18 cellular contexts compared by ENCODE assay signal in genomic region chr11:45211732-45212131, GRCh38.
DNase-seq lines count a peak whose midpoint lies in the region; ATAC-seq and TF ChIP-seq lines count a peak whose summit lies in the region.
"Had no signal": no experiment of that assay in that cellular context is flagged by ENCODE, and none has a peak within 500 bp of the region (broad histone marks: within the 10 kb centered on the region; RNA-seq: fewer than 3 reads in every experiment).

No MANE protein-coding gene starts in this region.

- H3K27ac ChIP-seq in DOHH2 (ENCODE audit: low read depth, low read length) (no peak overlapping the region), muscle layer of colon (ENCODE audit: low read depth, low read length) (peak overlapping the region; percentile 31)
- H3K27ac ChIP-seq: PC-9, SJCRH30 had no signal

- H3K79me2 ChIP-seq in DOHH2 (ENCODE audit: control insufficient read depth, low read length), result no peaks in the 10 kb centered on the region

- H4K20me1 ChIP-seq in DOHH2 (ENCODE audit: control insufficient read depth, insufficient read depth, low read depth, low read length), result no peaks in the 10 kb centered on the region

- H3K9me3 ChIP-seq in DOHH2 (ENCODE audit: control insufficient read depth, insufficient read depth, low read length) (no peaks in the 10 kb centered on the region), muscle layer of colon (ENCODE audit: low read length) (no peaks in the 10 kb centered on the region), T-helper 17 cell (ENCODE audit: control insufficient read depth, low read length, poor library complexity, severe bottlenecking) (no peaks in the 10 kb centered on the region)
- H3K9me3 ChIP-seq: MG63, SJCRH30 had no signal

- H3K4me1 ChIP-seq in DOHH2 (ENCODE audit: control insufficient read depth, low read length) (peaks cover 17% of the 10 kb centered on the region), muscle layer of colon (ENCODE audit: insufficient read depth, low read length) (peaks cover 29% of the 10 kb centered on the region)
- H3K4me1 ChIP-seq: SJCRH30 had no signal

- H3K4me3 ChIP-seq in DOHH2 (ENCODE audit: low read length), result no peak overlapping the region
- no peak overlapping the region for H3K4me3 ChIP-seq in muscle layer of colon (ENCODE audit: low read depth in 1 of 2, low read length in 2 of 2)
- H3K4me3 ChIP-seq: lung, MG63, PC-9, SJCRH30 had no signal

- no peaks in the 10 kb centered on the region for H3K36me3 Mint-ChIP-seq in T-helper 17 cell (ENCODE audit: low read depth)

- no peaks in the 10 kb centered on the region for H3K27me3 Mint-ChIP-seq in T-helper 17 cell
- H3K27me3 Mint-ChIP-seq: activated naive CD8-positive, alpha-beta T cell treated with anti-CD3 and anti-CD28 coated beads, Interleukin-2, amount 50 U/mL, for 24 hours had no signal

- peaks cover 4% of the 10 kb centered on the region for H3K4me1 Mint-ChIP-seq in T-helper 17 cell

- ATAC-seq in GM18502 (IDR thresholded peaks at IDR 0.05; ENCODE audit: poor library complexity, unreplicated experiment), result no peak
- no peak for ATAC-seq in T-helper 17 cell
- no peak for ATAC-seq in HG02623 (IDR thresholded peaks at IDR 0.05; ENCODE audit: unreplicated experiment)
- ATAC-seq: activated naive CD8-positive, alpha-beta T cell treated with anti-CD3 and anti-CD28 coated beads, Interleukin-2, amount 50 U/mL, for 24 hours had no signal

- peak; percentile 27 for TF ChIP-seq CTCF in DOHH2 (IDR thresholded peaks at IDR 0.05; ENCODE audit: low read depth, low read length, poor library complexity, severe bottlenecking)

- H3K4me3 Mint-ChIP-seq in T-helper 17 cell, result no peak overlapping the region
- H3K4me3 Mint-ChIP-seq: activated naive CD8-positive, alpha-beta T cell treated with anti-CD3 and anti-CD28 coated beads, Interleukin-2, amount 50 U/mL, for 24 hours had no signal

- H3K27ac Mint-ChIP-seq in T-helper 17 cell, result no peak overlapping the region
- H3K27ac Mint-ChIP-seq: activated naive CD8-positive, alpha-beta T cell treated with anti-CD3 and anti-CD28 coated beads, Interleukin-2, amount 50 U/mL, for 24 hours had no signal

- no peaks in the 10 kb centered on the region for H3K9me2 ChIP-seq in DOHH2 (replicated peaks; ENCODE audit: control insufficient read depth, low read length)

- H3K4me2 ChIP-seq in DOHH2 (ENCODE audit: low read length), result no peak overlapping the region
- H3K4me2 ChIP-seq: PC-9 had no signal

- DNase-seq in HT-29 (ENCODE audit: low spot score) (peak; percentile 45), cerebellar cortex (ENCODE audit: low spot score) (peak; percentile 43), dermis blood vessel endothelial cell (no peak), T-helper 17 cell (no peak)
- DNase-seq: activated CD8-positive, alpha-beta memory T cell treated with anti-CD3 and anti-CD28 coated beads for 24 hours; activated naive CD8-positive, alpha-beta T cell treated with anti-CD3 and anti-CD28 coated beads, Interleukin-2, amount 50 U/mL, for 24 hours; Calu3; head of caudate nucleus; MG63; NCI-H187 treated with DMSO at 0.1 percent for 48 hours; NCI-H69; PC-9; SJCRH30 had no signal

- no peaks in the 10 kb centered on the region for H3F3A ChIP-seq in DOHH2 (ENCODE audit: control insufficient read depth, insufficient read depth)

- no peak overlapping the region for H3K9ac ChIP-seq in muscle layer of colon (ENCODE audit: low read length)

- no peaks in the 10 kb centered on the region for H3K36me3 ChIP-seq in DOHH2 (ENCODE audit: control insufficient read depth, low read length)
- H3K36me3 ChIP-seq in muscle layer of colon (ENCODE audit: insufficient read depth, low read length), result peaks cover 9% of the 10 kb centered on the region
- H3K36me3 ChIP-seq: MG63 had no signal

- no peaks in the 10 kb centered on the region for H3K27me3 ChIP-seq in DOHH2 (ENCODE audit: control insufficient read depth, low read length)
- no peaks in the 10 kb centered on the region for H3K27me3 ChIP-seq in muscle layer of colon (ENCODE audit: control insufficient read depth in 1 of 2, insufficient read depth in 2 of 2, low read length in 2 of 2)
- H3K27me3 ChIP-seq: MG63, SJCRH30 had no signal

Comparison
In these comparisons a context has a peak if more than half of its experiments do, and no peak if none do; other contexts are left out.
1. DNase-seq: peak in HT-29 (single experiment) and cerebellar cortex (single experiment); none in dermis blood vessel endothelial cell (single experiment) and T-helper 17 cell (0 of 3).